ENCODE assay signal across 14 cellular contexts in the genomic region with DNA sequence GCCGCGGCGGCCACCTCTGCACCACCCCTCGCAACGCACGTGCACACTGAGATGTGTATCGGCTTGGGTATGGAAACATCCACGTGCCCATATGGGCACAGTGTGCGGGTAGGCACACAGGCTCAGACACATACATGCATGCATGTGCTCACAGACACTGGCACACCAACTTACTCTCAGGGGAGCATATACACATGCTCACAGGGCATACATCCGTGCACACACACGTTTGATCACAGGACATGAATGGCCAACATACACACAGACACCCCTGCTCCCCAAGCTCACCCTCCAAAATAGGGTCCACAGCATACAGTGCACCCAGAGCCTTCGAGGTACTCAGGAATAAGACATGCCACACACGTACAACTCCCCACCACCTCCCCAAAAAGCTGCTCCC. TPM values are rescaled to one million over a fixed set of nuclear protein-coding genes. Genes with fewer than 3 reads are reported as not detected.
DNase-seq lines count a peak whose midpoint lies in the region; TF ChIP-seq lines count a peak whose summit lies in the region.
"Had no signal": no experiment of that assay in that cellular context is flagged by ENCODE, and none has a peak within 500 bp of the region (broad histone marks: within the 10 kb centered on the region; RNA-seq: fewer than 3 reads in every experiment).

No MANE protein-coding gene starts in this region.

- no peaks in the 10 kb centered on the region for H3K36me3 Mint-ChIP-seq in glutamatergic neuron (ENCODE audit: unreplicated experiment)
- H3K36me3 Mint-ChIP-seq in T-helper 2 cell treated with Interferon-gamma antibody and Interleukin-4, amounts not matched to agents 5 μg/mL and 100 μg/mL, for 36 hours (ENCODE audit: low read depth), result no peaks in the 10 kb centered on the region

- peaks cover 14% of the 10 kb centered on the region for H3K4me1 ChIP-seq in HUES64 (ENCODE audit: insufficient read depth, low read length)

- 5% methylated on average over 13 of the region's 13 CpGs for WGBS in HUES64

- H3K27me3 ChIP-seq in HUES64 (ENCODE audit: insufficient read depth, low read length), result peaks cover 76% of the 10 kb centered on the region

- no peak overlapping the region for H3K27ac Mint-ChIP-seq in glutamatergic neuron (ENCODE audit: unreplicated experiment)
- H3K27ac Mint-ChIP-seq in T-helper 2 cell treated with Interferon-gamma antibody and Interleukin-4, amounts not matched to agents 5 μg/mL and 100 μg/mL, for 36 hours, result no peak overlapping the region
- H3K27ac Mint-ChIP-seq: progenitor cell of endocrine pancreas had no signal

- peak; percentile 71 for DNase-seq in NCI-H748 (lab: John Stamatoyannopoulos, UW; ENCODE audit: unreplicated experiment)
- DNase-seq in NCI-H748 treated with DMSO at 0.1 percent for 48 hours (lab: John Stamatoyannopoulos, UW), result no peak
- DNase-seq in glutamatergic neuron, result no peak
- DNase-seq in retina, result peak; percentile 52
- no peak for DNase-seq in T-helper 2 cell treated with Interferon-gamma antibody and Interleukin-4, amounts not matched to agents 5 μg/mL and 100 μg/mL, for 36 hours (ENCODE audit: low spot score)
- DNase-seq in NCI-H1048 (lab: John Stamatoyannopoulos, UW), result no peak
- DNase-seq in erythroblast (lab: John Stamatoyannopoulos, UW), result no peak
- DNase-seq: activated T-cell treated with anti-CD3 and anti-CD28 coated beads for 4 hours, NCI-H2081 had no signal

- H3K4me3 ChIP-seq in HUES64 (ENCODE audit: low read length), result peak overlapping the region; percentile 58
- H3K4me3 ChIP-seq: body of pancreas had no signal

- peaks cover 18% of the 10 kb centered on the region for H3K27me3 Mint-ChIP-seq in glutamatergic neuron (ENCODE audit: unreplicated experiment)
- peaks cover 34% of the 10 kb centered on the region for H3K27me3 Mint-ChIP-seq in T-helper 2 cell treated with Interferon-gamma antibody and Interleukin-4, amounts not matched to agents 5 μg/mL and 100 μg/mL, for 36 hours (ENCODE audit: low read depth)

- peak overlapping the region; percentile 72 for H3K4me3 Mint-ChIP-seq in glutamatergic neuron (ENCODE audit: unreplicated experiment)
- H3K4me3 Mint-ChIP-seq in T-helper 2 cell treated with Interferon-gamma antibody and Interleukin-4, amounts not matched to agents 5 μg/mL and 100 μg/mL, for 36 hours, result no peak overlapping the region

- TF ChIP-seq CTCF in glutamatergic neuron (IDR thresholded peaks at IDR 0.05; ENCODE audit: partially characterized antibody, unreplicated experiment), result no peak

- no peak overlapping the region for H3K27ac ChIP-seq in HUES64 (ENCODE audit: low read depth, low read length)
- H3K27ac ChIP-seq: body of pancreas had no signal

- H3K9ac ChIP-seq in HUES64 (ENCODE audit: low read depth, low read length), result no peak overlapping the region

- no peak for TF ChIP-seq POLR2A in erythroblast (IDR thresholded peaks at IDR 0.05; ENCODE audit: low read length)

- H3K4me1 Mint-ChIP-seq in glutamatergic neuron (ENCODE audit: low read depth, unreplicated experiment), result peaks cover 29% of the 10 kb centered on the region
- no peaks in the 10 kb centered on the region for H3K4me1 Mint-ChIP-seq in T-helper 2 cell treated with Interferon-gamma antibody and Interleukin-4, amounts not matched to agents 5 μg/mL and 100 μg/mL, for 36 hours (ENCODE audit: low read depth)

- H3K9me3 Mint-ChIP-seq in glutamatergic neuron (ENCODE audit: unreplicated experiment), result peaks cover 8% of the 10 kb centered on the region
- no peaks in the 10 kb centered on the region for H3K9me3 Mint-ChIP-seq in T-helper 2 cell treated with Interferon-gamma antibody and Interleukin-4, amounts not matched to agents 5 μg/mL and 100 μg/mL, for 36 hours

- no peaks in the 10 kb centered on the region for H3K36me3 ChIP-seq in HUES64 (ENCODE audit: insufficient read depth, low read length)

- H3K9me3 ChIP-seq in HUES64 (ENCODE audit: insufficient read depth, low read depth, low read length), result no peaks in the 10 kb centered on the region
- H3K9me3 ChIP-seq: body of pancreas had no signal

RNA-seq across cellular contexts. Expression of gene SLC22A12, which starts 52.9 kb away (rescaled TPM):
- not detected for polyA plus RNA-seq in HUES64 (2013, experiment 1 of 2)
- polyA plus RNA-seq in HUES64 (2013, experiment 2 of 2), result not detected
- not detected for total RNA-seq in glutamatergic neuron (ENCODE audit: unreplicated experiment)
- total RNA-seq: body of pancreas, fibroblast of lung, progenitor cell of endocrine pancreas, RPMI7951 had no signal
- polyA plus RNA-seq: fibroblast of lung had no signal

Comparison
In these comparisons a context has a peak if more than half of its experiments do, and no peak if none do; other contexts are left out.
1. DNase-seq: peak in NCI-H748 (single experiment) and retina (single experiment); none in NCI-H748 treated with DMSO at 0.1 percent for 48 hours (single experiment), glutamatergic neuron (single experiment), T-helper 2 cell treated with Interferon-gamma antibody and Interleukin-4, amounts not matched to agents 5 μg/mL and 100 μg/mL, for 36 hours (single experiment), NCI-H1048 (single experiment) and erythroblast (0 of 2).